Comparison of ENCODE assay signal across 28 cellular contexts in genomic region chr7:156207306-156207705, GRCh38.
"Had no signal": no experiment of that assay in that cellular context is flagged by ENCODE, and none has a peak within 500 bp of the region (broad histone marks: within the 10 kb centered on the region; RNA-seq: fewer than 3 reads in every experiment).

No MANE protein-coding gene starts in this region.

- H3K4me3 Mint-ChIP-seq: stimulated activated effector memory CD8-positive, alpha-beta T cell treated with anti-CD3 and anti-CD28 coated beads, Interleukin-12 subunit alpha, Interleukin-12 subunit beta, amount 100 ng/mL, for 72 hours; stimulated activated memory B cell treated with anti-CD40 and anti-IgM and Interleukin-4, amounts not matched to agents 10 μg/mL and 1 μg/mL and 100 μg/mL, for 72 hours; stimulated activated naive B cell treated with anti-CD40 and anti-IgM and Interleukin-4, amounts not matched to agents 10 μg/mL and 1 μg/mL and 100 μg/mL, for 72 hours; stimulated activated naive CD8-positive, alpha-beta T cell treated with anti-CD3 and anti-CD28 coated beads, Interleukin-15, amount 100 ng/mL, for 72 hours; stimulated activated naive CD8-positive, alpha-beta T cell treated with anti-CD3 and anti-CD28 coated beads, Interleukin-15, Interleukin-2, amounts not matched to agents 100 ng/mL and 50 ng/mL, for 24 hours; type B pancreatic cell had no signal

- H3K36me3 Mint-ChIP-seq: stimulated activated effector memory CD8-positive, alpha-beta T cell treated with anti-CD3 and anti-CD28 coated beads, Interleukin-12 subunit alpha, Interleukin-12 subunit beta, amount 100 ng/mL, for 72 hours; stimulated activated memory B cell treated with anti-CD40 and anti-IgM and Interleukin-4, amounts not matched to agents 10 μg/mL and 1 μg/mL and 100 μg/mL, for 72 hours; stimulated activated naive B cell treated with anti-CD40 and anti-IgM and Interleukin-4, amounts not matched to agents 10 μg/mL and 1 μg/mL and 100 μg/mL, for 72 hours; type B pancreatic cell had no signal

- H3K27ac Mint-ChIP-seq: stimulated activated effector memory CD8-positive, alpha-beta T cell treated with anti-CD3 and anti-CD28 coated beads, Interleukin-12 subunit alpha, Interleukin-12 subunit beta, amount 100 ng/mL, for 72 hours; stimulated activated memory B cell treated with anti-CD40 and anti-IgM and Interleukin-4, amounts not matched to agents 10 μg/mL and 1 μg/mL and 100 μg/mL, for 72 hours; stimulated activated naive B cell treated with anti-CD40 and anti-IgM and Interleukin-4, amounts not matched to agents 10 μg/mL and 1 μg/mL and 100 μg/mL, for 72 hours; stimulated activated naive CD8-positive, alpha-beta T cell treated with anti-CD3 and anti-CD28 coated beads, Interleukin-15, amount 100 ng/mL, for 72 hours; stimulated activated naive CD8-positive, alpha-beta T cell treated with anti-CD3 and anti-CD28 coated beads, Interleukin-15, Interleukin-2, amounts not matched to agents 100 ng/mL and 50 ng/mL, for 24 hours; type B pancreatic cell had no signal

- H3K36me3 ChIP-seq: stomach, suprapubic skin, thoracic aorta, thyroid gland, tibial artery, tibial nerve, transverse colon, upper lobe of left lung, upper lobe of right lung, uterus, vagina had no signal

- H3K9me3 ChIP-seq: stomach, suprapubic skin, testis, thoracic aorta, thyroid gland, tibial artery, tibial nerve, transverse colon, upper lobe of left lung, upper lobe of right lung, uterus, vagina had no signal

- H3K4me3 ChIP-seq: stomach, suprapubic skin, testis, thoracic aorta, thyroid gland, tibial artery, tibial nerve, transverse colon, upper lobe of left lung, upper lobe of right lung, uterus, vagina had no signal

- H3K4me1 ChIP-seq: stomach, suprapubic skin, testis, thyroid gland, tibial artery, tibial nerve, transverse colon, upper lobe of left lung, upper lobe of right lung, uterus, vagina had no signal

- H3K27ac ChIP-seq: stomach, suprapubic skin, testis, thoracic aorta, thyroid gland, tibial artery, tibial nerve, transverse colon, upper lobe of left lung, upper lobe of right lung, uterus, vagina had no signal

- DNase-seq: stimulated activated CD4-positive, alpha-beta T cell treated with anti-CD3 and anti-CD28 coated beads, Interleukin-2, amount 100 ng/mL, for 48 hours; stimulated activated CD4-positive, alpha-beta T cell treated with anti-CD3 and anti-CD28 coated beads, Interleukin-4, amount 100 ng/mL, for 1 hour; stimulated activated CD4-positive, alpha-beta T cell treated with anti-CD3 and anti-CD28 coated beads, Interleukin-4, amount 100 ng/mL, for 24 hours; stimulated activated CD4-positive, alpha-beta T cell treated with anti-CD3 and anti-CD28 coated beads, Interleukin-4, amount 100 ng/mL, for 4 hours; stimulated activated CD8-positive, alpha-beta memory T cell treated with anti-CD3 and anti-CD28 coated beads, Interleukin-4, amount 100 ng/mL, for 48 hours; stimulated activated naive B cell treated with anti-CD40 and anti-IgM and Interleukin-4, amounts not matched to agents 10 μg/mL and 1 μg/mL and 100 μg/mL, for 72 hours; stimulated activated naive CD4-positive, alpha-beta T cell; stimulated activated naive CD4-positive, alpha-beta T cell treated with Interleukin-2 at 50 U/mL for 16 hours; stimulated activated naive CD8-positive, alpha-beta T cell treated with anti-CD3 and anti-CD28 coated beads, Interleukin-15, amount 100 ng/mL, for 72 hours; stimulated activated naive CD8-positive, alpha-beta T cell treated with anti-CD3 and anti-CD28 coated beads, Interleukin-15, Interleukin-2, amounts not matched to agents 100 U/mL and 50 U/mL, for 24 hours; stomach; substantia nigra; testis; thyroid gland; tibial artery; transverse colon; upper lobe of left lung; upper lobe of right lung; uterus had no signal

- H3K27me3 Mint-ChIP-seq: stimulated activated memory B cell treated with anti-CD40 and anti-IgM and Interleukin-4, amounts not matched to agents 10 μg/mL and 1 μg/mL and 100 μg/mL, for 72 hours; stimulated activated naive B cell treated with anti-CD40 and anti-IgM and Interleukin-4, amounts not matched to agents 10 μg/mL and 1 μg/mL and 100 μg/mL, for 72 hours; stimulated activated naive CD8-positive, alpha-beta T cell treated with anti-CD3 and anti-CD28 coated beads, Interleukin-15, Interleukin-2, amounts not matched to agents 100 ng/mL and 50 ng/mL, for 24 hours; type B pancreatic cell had no signal

- H3K4me1 Mint-ChIP-seq: stimulated activated effector memory CD8-positive, alpha-beta T cell treated with anti-CD3 and anti-CD28 coated beads, Interleukin-12 subunit alpha, Interleukin-12 subunit beta, amount 100 ng/mL, for 72 hours; stimulated activated memory B cell treated with anti-CD40 and anti-IgM and Interleukin-4, amounts not matched to agents 10 μg/mL and 1 μg/mL and 100 μg/mL, for 72 hours; stimulated activated naive B cell treated with anti-CD40 and anti-IgM and Interleukin-4, amounts not matched to agents 10 μg/mL and 1 μg/mL and 100 μg/mL, for 72 hours; stimulated activated naive CD8-positive, alpha-beta T cell treated with anti-CD3 and anti-CD28 coated beads, Interleukin-15, amount 100 ng/mL, for 72 hours had no signal

- FAIRE-seq: urothelium cell line had no signal

- H3K9me3 Mint-ChIP-seq: stimulated activated effector memory CD8-positive, alpha-beta T cell treated with anti-CD3 and anti-CD28 coated beads, Interleukin-12 subunit alpha, Interleukin-12 subunit beta, amount 100 ng/mL, for 72 hours; stimulated activated memory B cell treated with anti-CD40 and anti-IgM and Interleukin-4, amounts not matched to agents 10 μg/mL and 1 μg/mL and 100 μg/mL, for 72 hours; stimulated activated naive B cell treated with anti-CD40 and anti-IgM and Interleukin-4, amounts not matched to agents 10 μg/mL and 1 μg/mL and 100 μg/mL, for 72 hours; stimulated activated naive CD8-positive, alpha-beta T cell treated with anti-CD3 and anti-CD28 coated beads, Interleukin-15, amount 100 ng/mL, for 72 hours; stimulated activated naive CD8-positive, alpha-beta T cell treated with anti-CD3 and anti-CD28 coated beads, Interleukin-15, Interleukin-2, amounts not matched to agents 100 ng/mL and 50 ng/mL, for 24 hours; type B pancreatic cell had no signal

- H3K27me3 ChIP-seq: stomach, suprapubic skin, testis, thyroid gland, tibial artery, tibial nerve, transverse colon, upper lobe of left lung, upper lobe of right lung, uterus, vagina had no signal

- ATAC-seq: stimulated activated effector memory CD8-positive, alpha-beta T cell treated with anti-CD3 and anti-CD28 coated beads, Interleukin-12 subunit alpha, Interleukin-12 subunit beta, amount 100 ng/mL, for 72 hours; stimulated activated memory B cell treated with anti-CD40 and anti-IgM and Interleukin-4, amounts not matched to agents 10 μg/mL and 1 μg/mL and 100 μg/mL, for 72 hours; stimulated activated naive B cell treated with anti-CD40 and anti-IgM and Interleukin-4, amounts not matched to agents 10 μg/mL and 1 μg/mL and 100 μg/mL, for 72 hours; stimulated activated naive CD8-positive, alpha-beta T cell treated with anti-CD3 and anti-CD28 coated beads, Interleukin-15, amount 100 ng/mL, for 72 hours; stimulated activated naive CD8-positive, alpha-beta T cell treated with anti-CD3 and anti-CD28 coated beads, Interleukin-15, Interleukin-2, amounts not matched to agents 100 U/mL and 50 U/mL, for 24 hours; upper lobe of right lung had no signal
